In the genomic region with DNA sequence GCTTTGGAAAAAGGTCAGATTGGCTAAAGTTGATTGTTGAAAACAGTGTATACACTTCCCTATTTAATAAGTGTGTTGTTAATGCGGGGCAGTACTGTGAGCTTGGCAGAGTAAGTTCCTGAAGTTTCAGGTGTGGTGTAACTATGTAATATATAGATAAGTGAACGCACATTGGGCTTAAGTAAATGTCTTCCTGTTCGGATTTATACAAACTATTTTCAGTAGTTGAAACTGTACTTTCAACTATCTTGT, we compare ENCODE assay signal across 8 cellular contexts. TPM values are rescaled to one million over a fixed set of nuclear protein-coding genes. Genes with fewer than 3 reads are reported as not detected.
DNase-seq lines count a peak whose midpoint lies in the region; ATAC-seq and TF ChIP-seq lines count a peak whose summit lies in the region.

No MANE protein-coding gene starts in this region.

- no peak for DNase-seq in GM12865 (ENCODE audit: low read depth)
- no peak for DNase-seq in fibroblast of the aortic adventitia (ENCODE audit: low read depth)
- DNase-seq in gastrocnemius medialis = no peak
- no peak for DNase-seq in T-helper 9 cell
- no peak for DNase-seq in DMS114 treated with DMSO at 0.1 percent for 48 hours (lab: John Stamatoyannopoulos, UW; ENCODE audit: unreplicated experiment)
- DNase-seq in NCI-H524 treated with DMSO at 0.1 percent for 48 hours (lab: John Stamatoyannopoulos, UW) = no peak
- DNase-seq in NCI-H2227 (lab: John Stamatoyannopoulos, UW; ENCODE audit: unreplicated experiment) = no peak

- peaks cover 10% of the 10 kb centered on the region; the same call in 1 of the 2 replicates for H4K20me1 ChIP-seq in SU-DHL-6 (ENCODE audit: low read depth, low read length)

- H3K79me2 ChIP-seq in SU-DHL-6 (ENCODE audit: insufficient read depth, low read length) = peaks cover 23% of the 10 kb centered on the region

- H2AFZ ChIP-seq in SU-DHL-6 (ENCODE audit: low read depth, low read length, severe bottlenecking) = peak overlapping the region; percentile 87

- H3K36me3 ChIP-seq in SU-DHL-6 (ENCODE audit: low read length) (peaks cover 35% of the 10 kb centered on the region), gastrocnemius medialis (peaks cover 0 to 31% of the 10 kb centered on the region in 2 donors)

- TF ChIP-seq CTCF in GM12865 (IDR thresholded peaks at IDR 0.05; ENCODE audit: insufficient read depth, low read depth, low read length, missing control alignments) (no peak), SU-DHL-6 (IDR thresholded peaks at IDR 0.05; ENCODE audit: insufficient read depth, low read length, poor library complexity, severe bottlenecking) (no peak), fibroblast of the aortic adventitia (IDR thresholded peaks at IDR 0.05; ENCODE audit: insufficient read depth, low read length) (no peak), gastrocnemius medialis (IDR thresholded peaks at IDR 0.05 in 4 of 5, conservative IDR thresholded peaks at IDR 0.05 in 1 of 5) (no peak)

- no peaks in the 10 kb centered on the region for H3K9me2 ChIP-seq in SU-DHL-6 (replicated peaks; ENCODE audit: insufficient read depth, low read length)

- peaks cover 27 to 30% of the 10 kb centered on the region in 2 donors for H3K4me1 ChIP-seq in gastrocnemius medialis

- peaks cover 55% of the 10 kb centered on the region for H3F3A ChIP-seq in SU-DHL-6 (ENCODE audit: insufficient read depth)

- no peak for TF ChIP-seq POLR2A in gastrocnemius medialis (IDR thresholded peaks at IDR 0.05)

- H3K4me2 ChIP-seq in SU-DHL-6 (ENCODE audit: low read depth, low read length, poor library complexity, severe bottlenecking) = peak overlapping the region; percentile 93

- H3K9me3 ChIP-seq in SU-DHL-6 (ENCODE audit: insufficient read depth, low read length) (no peaks in the 10 kb centered on the region), gastrocnemius medialis (no peaks in the 10 kb centered on the region)

- intact Hi-C loops in gastrocnemius medialis (cut with DNase I; ENCODE audit: low total_unique reads) = loop anchor here (2.0 to 5.0 kb wide), 3 partner anchors 138 to 447 kb away; a partner anchor contains a TSS

- H3K4me3 ChIP-seq in GM12865 (ENCODE audit: low read depth, low read length) (peak overlapping the region; percentile 68), SU-DHL-6 (ENCODE audit: insufficient read depth, low read length, poor library complexity, severe bottlenecking) (peak overlapping the region; percentile 85), fibroblast of the aortic adventitia (ENCODE audit: low read depth, low read length) (peak overlapping the region; percentile 93), gastrocnemius medialis (peak overlapping the region; percentile 63 to 97 (median 85))

- peak overlapping the region; percentile 88 for H3K9ac ChIP-seq in SU-DHL-6 (ENCODE audit: low read length)

- H3K27ac ChIP-seq in SU-DHL-6 (ENCODE audit: low read depth, low read length) (peak overlapping the region; percentile 91), gastrocnemius medialis (peak overlapping the region; percentile 90 to 96 (median 95))

- no peaks in the 10 kb centered on the region for H3K27me3 ChIP-seq in SU-DHL-6 (ENCODE audit: low read length)
- H3K27me3 ChIP-seq in gastrocnemius medialis = no peaks in the 10 kb centered on the region

- in situ Hi-C loops in gastrocnemius medialis (cut with MboI; ENCODE audit: low sequenced_read_pairs in 4 of 4) = loop anchor here in 1 of 4 donors (25.0 kb wide), 1 partner anchor 1118 kb away; a partner anchor contains a TSS

- ATAC-seq in gastrocnemius medialis = no peak

RNA-seq across cellular contexts. Expression of a gene that starts 0.9 kb away (rescaled TPM):
- total RNA-seq in fibroblast of the aortic adventitia (ENCODE audit: low replicate concordance) (6.5 and 11.3 TPM in 2 replicates), gastrocnemius medialis (10 to 100 TPM in 1 of 4 donors, 1 to 10 TPM in 3; 3.5 to 13.3 (median 4.0) TPM)

RNA-seq across cellular contexts. Expression of a gene that starts 1.2 kb away (rescaled TPM):
- total RNA-seq in fibroblast of the aortic adventitia (ENCODE audit: low replicate concordance) (453 and 516 TPM in 2 replicates), gastrocnemius medialis (100 to 1,000 TPM in 2 of 4 donors, 10 to 100 TPM in 2; 91.9 to 138 (median 98.4) TPM)

RNA-seq across cellular contexts. Expression of a gene that starts 44.4 kb away (rescaled TPM):
- 6.5 and 27.5 TPM in 2 replicates for total RNA-seq in fibroblast of the aortic adventitia (ENCODE audit: low replicate concordance)
- total RNA-seq in gastrocnemius medialis = 1 to 10 TPM; 1.1 to 5.0 (median 3.4) TPM

RNA-seq across cellular contexts. Expression of a gene that starts 44.6 kb away (rescaled TPM):
- 15.9 and 18.3 TPM in 2 replicates for total RNA-seq in fibroblast of the aortic adventitia (ENCODE audit: low replicate concordance)
- total RNA-seq in gastrocnemius medialis = 1 to 10 TPM; 4.3 to 8.9 (median 8.2) TPM

RNA-seq across cellular contexts. Expression of a gene that starts 48.1 kb away (rescaled TPM):
- not detected in 2 replicates for total RNA-seq in fibroblast of the aortic adventitia (ENCODE audit: low replicate concordance)
- total RNA-seq in gastrocnemius medialis = 1 to 10 TPM in 3 of 4 donors, not detected in 1; 1.7 to 4.5 (median 2.2) TPM
